16 cellular contexts compared by ENCODE assay signal in the genomic region with DNA sequence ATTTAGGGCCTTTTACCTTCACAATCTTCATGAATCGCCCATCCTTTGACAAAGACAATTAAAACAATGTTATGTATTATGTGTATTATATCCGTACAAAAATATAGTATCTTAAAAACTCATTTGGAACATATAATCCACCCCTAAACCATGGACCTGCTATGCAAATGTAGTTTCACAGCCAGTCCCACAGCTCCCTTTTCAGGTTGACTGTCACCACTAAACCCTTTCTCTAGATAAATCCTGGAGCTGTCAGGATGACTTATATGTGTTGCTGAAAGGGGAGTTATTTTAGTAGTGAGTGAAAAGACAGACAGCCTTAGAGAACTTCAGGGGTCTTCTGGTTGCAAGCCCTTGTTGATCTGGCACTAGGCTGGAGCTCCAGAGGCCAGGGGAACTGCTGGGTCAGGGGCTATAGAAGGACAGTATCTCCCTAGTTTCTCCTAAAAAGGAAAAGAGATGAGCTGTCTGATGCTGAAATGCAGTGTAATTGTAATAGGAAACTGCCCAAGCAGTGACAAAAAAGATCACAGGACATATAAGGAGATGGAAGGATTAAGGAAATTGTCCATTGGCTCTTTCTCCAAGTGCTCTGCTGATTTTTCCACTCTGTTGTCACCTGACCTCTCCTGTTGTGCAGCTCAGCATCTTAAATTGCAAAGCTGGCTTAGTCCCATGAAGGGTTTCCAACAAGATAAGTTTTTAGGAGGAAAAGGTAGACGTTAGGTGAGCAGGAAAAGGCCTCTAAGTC.
DNase-seq lines count a peak whose midpoint lies in the region; ATAC-seq, FAIRE-seq and TF ChIP-seq lines count a peak whose summit lies in the region.
"Had no signal": no experiment of that assay in that cellular context is flagged by ENCODE, and none has a peak within 500 bp of the region (broad histone marks: within the 10 kb centered on the region; RNA-seq: fewer than 3 reads in every experiment).

No MANE protein-coding gene starts in this region.

- POLR2A ChIA-PET in RWPE1 (lab: Yijun Ruan, JAX; ENCODE audit: low non-redundant PET), result no interaction called here

- FAIRE-seq in GM18507 (lab: Jason Lieb, UNC), result peak; percentile 18
- FAIRE-seq: small intestine had no signal

- DNase-seq in GM18507 (ENCODE audit: extremely low spot score, insufficient read length, low read depth) (no peak), left kidney (ENCODE audit: low read depth, low spot score) (peak; percentile 14), UCSD-AML1 (lab: John Stamatoyannopoulos, UW; ENCODE audit: unreplicated experiment) (no peak), NCI-H446 treated with DMSO at 0.1 percent for 48 hours (lab: John Stamatoyannopoulos, UW) (no peak), foreskin melanocyte (no peak), RWPE1 (ENCODE audit: low spot score) (no peak)
- DNase-seq: activated naive CD8-positive, alpha-beta T cell treated with anti-CD3 and anti-CD28 coated beads for 36 hours; activated T-cell treated with anti-CD3 and anti-CD28 coated beads, Interleukin-2, amount 50 U/mL, for 4 hours; effector CD8-positive, alpha-beta T cell; left ventricle myocardium inferior; NCI-H187 treated with DMSO at 0.1 percent for 48 hours; small intestine; uterus had no signal

- no peak overlapping the region for H3K27ac ChIP-seq in RWPE1
- H3K27ac ChIP-seq: left ventricle myocardium inferior, uterus had no signal

- peak; percentile 49 for ATAC-seq in GM21619 (IDR thresholded peaks at IDR 0.05; ENCODE audit: unreplicated experiment)
- ATAC-seq in HG03469 (IDR thresholded peaks at IDR 0.05; ENCODE audit: unreplicated experiment), result peak; percentile 50
- ATAC-seq: activated T-cell treated with anti-CD3 and anti-CD28 coated beads, Interleukin-2, amount 50 U/mL, for 4 hours; stimulated activated memory B cell treated with anti-CD40 and anti-IgM and Interleukin-4, amounts not matched to agents 10 μg/mL and 1 μg/mL and 100 μg/mL, for 72 hours had no signal

- no peak for TF ChIP-seq CTCF in RWPE1 (conservative IDR thresholded peaks at IDR 0.05; ENCODE audit: low read depth)

- CTCF ChIA-PET in RWPE1 (lab: Yijun Ruan, JAX), result interaction anchor here (0.8 kb wide), 1 partner anchor 652 kb away, joined by 3 read pairs; no protein-coding TSS in a partner anchor
